In genomic region chr7:124929467-124930172, GRCh38 we compare ENCODE assay signal across 8 cellular contexts. TPM values are rescaled to one million over a fixed set of nuclear protein-coding genes. Genes with fewer than 3 reads are reported as not detected.
DNase-seq lines count a peak whose midpoint lies in the region; ATAC-seq and TF ChIP-seq lines count a peak whose summit lies in the region.

Gene POT1, minus strand, starts transcription at chr7:124929825. Its CDS starts 32,652 bp downstream, at chr7:124897173.

- TF ChIP-seq CTCF in BE2C (IDR thresholded peaks at IDR 0.05; ENCODE audit: low read depth, low read length) (no peak), colonic mucosa (IDR thresholded peaks at IDR 0.05) (no peak)

- peak within 1 kb of the TSS; percentile 46 to 81 for H3K9ac ChIP-seq in colonic mucosa (ENCODE audit: low read depth in 2 of 2, low read length in 2 of 2)

- ATAC-seq in HG03460 (IDR thresholded peaks at IDR 0.05; ENCODE audit: unreplicated experiment), result peak; percentile 100

- H3K36me3 ChIP-seq in BE2C (no peaks in the 10 kb centered on the region), colonic mucosa (no peaks in the 10 kb centered on the region)

- H3K27me3 ChIP-seq in BE2C (no peaks in the 10 kb centered on the region; the same call in 1 of the 2 replicates), colonic mucosa (no peaks in the 10 kb centered on the region)

- DNase-seq in BE2C (peak; percentile 99), GM19240 (ENCODE audit: insufficient read length, low spot score) (peak; percentile 60), NCI-H526 (lab: John Stamatoyannopoulos, UW) (peak; percentile 99 to 100), colonic mucosa (peak; percentile 97), kidney tubule cell (ENCODE audit: low spot score) (peak; percentile 99)
- peak; percentile 98 for DNase-seq in activated CD4-positive, alpha-beta T cell treated with anti-CD3 and anti-CD28 coated beads for 48 hours
- peak; percentile 89 to 97 (median 96) for DNase-seq in stimulated activated CD4-positive, alpha-beta T cell treated with anti-CD3 and anti-CD28 coated beads, Interleukin-1b, Interleukin-23, amount 100 ng/mL, for 24 hours (ENCODE audit: low read depth in 4 of 4, low spot score in 1 of 4)

- no peaks in the 10 kb centered on the region for H3K9me3 ChIP-seq in BE2C
- H3K9me3 ChIP-seq in colonic mucosa, result no peaks in the 10 kb centered on the region

- no peaks in the 10 kb centered on the region for H3K4me1 ChIP-seq in BE2C
- no peaks in the 10 kb centered on the region for H3K4me1 ChIP-seq in colonic mucosa

- H3K4me3 ChIP-seq in BE2C (ENCODE audit: low read depth, low read length) (peak within 1 kb of the TSS; percentile 81), colonic mucosa (peak within 1 kb of the TSS; percentile 45)

- intact Hi-C loops in colonic mucosa (cut with DNase I), result no loop called here

- peak within 1 kb of the TSS; percentile 69 for H3K27ac ChIP-seq in colonic mucosa

RNA-seq across cellular contexts. Expression of gene POT1, which starts in this region (rescaled TPM):
- 33.2 TPM for polyA plus RNA-seq in BE2C (2012; ENCODE audit: insufficient read depth, insufficient read length, low read depth)
- total RNA-seq in colonic mucosa, result 10 to 100 TPM in 1 of 2 donors, 1 to 10 TPM in 1; 9.3 to 12.0 TPM

Comparison
In these comparisons a context has a peak if more than half of its experiments do, and no peak if none do; other contexts are left out.
1. Peak in every context shown above with its lines: DNase-seq, ATAC-seq, H3K4me3 ChIP-seq and H3K27ac ChIP-seq.